In the genomic region with DNA sequence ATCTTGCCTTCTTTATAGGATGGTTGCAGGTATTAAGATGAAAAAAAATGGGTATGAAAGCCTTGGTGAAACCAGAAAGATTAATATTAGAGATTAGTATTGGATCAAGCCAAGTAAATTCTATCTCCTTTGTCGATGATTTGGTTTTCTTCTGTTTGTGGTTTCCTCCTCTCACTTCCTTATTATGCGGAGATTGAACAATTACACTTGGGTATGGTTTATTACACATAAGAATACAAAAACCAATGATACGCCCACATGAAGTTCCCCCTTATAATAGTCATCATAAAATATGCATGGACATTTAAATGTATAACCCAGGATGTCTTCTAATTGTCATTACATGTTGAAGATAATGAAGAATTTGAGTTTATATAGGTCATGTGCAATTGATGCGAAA, we compare ENCODE assay signal across 1 cellular context.
TF ChIP-seq lines count a peak whose summit lies in the region.

No MANE protein-coding gene starts in this region.

TF ChIP-seq in GM12878, 131 proteins besides CTCF, POLR2A, EP300 and RAD21 (continued from another document):
- TF ChIP-seq NFYA (IDR thresholded peaks at IDR 0.05; ENCODE audit: borderline replicate concordance, low read depth, low read length), result no peak
- no peak for TF ChIP-seq FOXM1 (IDR thresholded peaks at IDR 0.05; ENCODE audit: low read depth, low read length)
- TF ChIP-seq NR2C2 (IDR thresholded peaks at IDR 0.05; ENCODE audit: borderline replicate concordance, control insufficient read depth, insufficient read length, low read depth), result no peak
- TF ChIP-seq HDGF (IDR thresholded peaks at IDR 0.05), result no peak
- TF ChIP-seq, protein P1, sequence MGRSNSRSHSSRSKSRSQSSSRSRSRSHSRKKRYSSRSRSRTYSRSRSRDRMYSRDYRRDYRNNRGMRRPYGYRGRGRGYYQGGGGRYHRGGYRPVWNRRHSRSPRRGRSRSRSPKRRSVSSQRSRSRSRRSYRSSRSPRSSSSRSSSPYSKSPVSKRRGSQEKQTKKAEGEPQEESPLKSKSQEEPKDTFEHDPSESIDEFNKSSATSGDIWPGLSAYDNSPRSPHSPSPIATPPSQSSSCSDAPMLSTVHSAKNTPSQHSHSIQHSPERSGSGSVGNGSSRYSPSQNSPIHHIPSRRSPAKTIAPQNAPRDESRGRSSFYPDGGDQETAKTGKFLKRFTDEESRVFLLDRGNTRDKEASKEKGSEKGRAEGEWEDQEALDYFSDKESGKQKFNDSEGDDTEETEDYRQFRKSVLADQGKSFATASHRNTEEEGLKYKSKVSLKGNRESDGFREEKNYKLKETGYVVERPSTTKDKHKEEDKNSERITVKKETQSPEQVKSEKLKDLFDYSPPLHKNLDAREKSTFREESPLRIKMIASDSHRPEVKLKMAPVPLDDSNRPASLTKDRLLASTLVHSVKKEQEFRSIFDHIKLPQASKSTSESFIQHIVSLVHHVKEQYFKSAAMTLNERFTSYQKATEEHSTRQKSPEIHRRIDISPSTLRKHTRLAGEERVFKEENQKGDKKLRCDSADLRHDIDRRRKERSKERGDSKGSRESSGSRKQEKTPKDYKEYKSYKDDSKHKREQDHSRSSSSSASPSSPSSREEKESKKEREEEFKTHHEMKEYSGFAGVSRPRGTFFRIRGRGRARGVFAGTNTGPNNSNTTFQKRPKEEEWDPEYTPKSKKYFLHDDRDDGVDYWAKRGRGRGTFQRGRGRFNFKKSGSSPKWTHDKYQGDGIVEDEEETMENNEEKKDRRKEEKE (IDR thresholded peaks at IDR 0.05), result no peak
- TF ChIP-seq WRNIP1 (IDR thresholded peaks at IDR 0.05; ENCODE audit: borderline replicate concordance, low read depth, low read length), result no peak
- TF ChIP-seq, protein P2, sequence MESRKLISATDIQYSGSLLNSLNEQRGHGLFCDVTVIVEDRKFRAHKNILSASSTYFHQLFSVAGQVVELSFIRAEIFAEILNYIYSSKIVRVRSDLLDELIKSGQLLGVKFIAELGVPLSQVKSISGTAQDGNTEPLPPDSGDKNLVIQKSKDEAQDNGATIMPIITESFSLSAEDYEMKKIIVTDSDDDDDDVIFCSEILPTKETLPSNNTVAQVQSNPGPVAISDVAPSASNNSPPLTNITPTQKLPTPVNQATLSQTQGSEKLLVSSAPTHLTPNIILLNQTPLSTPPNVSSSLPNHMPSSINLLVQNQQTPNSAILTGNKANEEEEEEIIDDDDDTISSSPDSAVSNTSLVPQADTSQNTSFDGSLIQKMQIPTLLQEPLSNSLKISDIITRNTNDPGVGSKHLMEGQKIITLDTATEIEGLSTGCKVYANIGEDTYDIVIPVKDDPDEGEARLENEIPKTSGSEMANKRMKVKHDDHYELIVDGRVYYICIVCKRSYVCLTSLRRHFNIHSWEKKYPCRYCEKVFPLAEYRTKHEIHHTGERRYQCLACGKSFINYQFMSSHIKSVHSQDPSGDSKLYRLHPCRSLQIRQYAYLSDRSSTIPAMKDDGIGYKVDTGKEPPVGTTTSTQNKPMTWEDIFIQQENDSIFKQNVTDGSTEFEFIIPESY (IDR thresholded peaks at IDR 0.05), result no peak
- no peak for TF ChIP-seq ZNF24 (IDR thresholded peaks at IDR 0.05)
- no peak for TF ChIP-seq SMAD1 (IDR thresholded peaks at IDR 0.05; ENCODE audit: low read depth, partially characterized antibody)
- peak; percentile 81 for TF ChIP-seq SPI1 (IDR thresholded peaks at IDR 0.05; ENCODE audit: borderline replicate concordance, insufficient read depth, low read depth, low read length)
